ENCODE assay signal across 8 cellular contexts in genomic region chr10:61733358-61733940, GRCh38.
DNase-seq lines count a peak whose midpoint lies in the region; ATAC-seq and TF ChIP-seq lines count a peak whose summit lies in the region.

No MANE protein-coding gene starts in this region.

- no peaks in the 10 kb centered on the region for H3K4me1 ChIP-seq in mesenchymal stem cell (ENCODE audit: control insufficient read depth, insufficient read depth, low read depth, low read length)

- no peak overlapping the region for H3K18ac ChIP-seq in mesenchymal stem cell (ENCODE audit: low read depth in 1 of 2, low read length in 2 of 2)

- no peak overlapping the region for H2AFZ ChIP-seq in mesenchymal stem cell (ENCODE audit: low read depth, low read length)

- peak; percentile 30 for DNase-seq in Caki2 (ENCODE audit: low read depth)
- DNase-seq in GM20000 (ENCODE audit: low spot score) = peak; percentile 9
- peak; percentile 58 for DNase-seq in NCI-H774 (lab: John Stamatoyannopoulos, UW)
- DNase-seq in chondrocyte (ENCODE audit: low spot score) = no peak
- DNase-seq in mesenchymal stem cell = peak; percentile 59
- DNase-seq in NCI-H1048 (lab: John Stamatoyannopoulos, UW) = no peak
- no peak for DNase-seq in NCI-H2107 (lab: John Stamatoyannopoulos, UW)

- no peak overlapping the region for H3K23ac ChIP-seq in mesenchymal stem cell (ENCODE audit: low read length in 2 of 2)

- in situ Hi-C loops in Caki2 (cut with HindIII; ENCODE audit: low pct_unique_long_range_greater_than_20kb, low sequenced_read_pairs) = no loop called here

- no peaks in the 10 kb centered on the region for H3K4me1 Mint-ChIP-seq in chondrocyte (ENCODE audit: low read depth)

- H3K14ac ChIP-seq in mesenchymal stem cell (ENCODE audit: low read length in 2 of 2) = no peak overlapping the region

- no peak overlapping the region for H2BK5ac ChIP-seq in mesenchymal stem cell (ENCODE audit: low read depth, low read length, poor library complexity, severe bottlenecking)

- no peaks in the 10 kb centered on the region for H3K27me3 Mint-ChIP-seq in chondrocyte (ENCODE audit: low read depth)

- H2BK120ac ChIP-seq in mesenchymal stem cell (ENCODE audit: low read depth, low read length) = no peak overlapping the region

- peaks cover 4% of the 10 kb centered on the region for H3K36me3 Mint-ChIP-seq in chondrocyte (ENCODE audit: low read depth)

- H3K4me3 Mint-ChIP-seq in chondrocyte (ENCODE audit: unreplicated experiment) = no peak overlapping the region

- H3K9me3 ChIP-seq in mesenchymal stem cell (ENCODE audit: control insufficient read depth, low read length) = no peaks in the 10 kb centered on the region

- H2BK15ac ChIP-seq in mesenchymal stem cell (ENCODE audit: low read depth, poor library complexity, severe bottlenecking) = no peak overlapping the region

- H2BK12ac ChIP-seq in mesenchymal stem cell (ENCODE audit: low read length in 2 of 2) = no peak overlapping the region

- H3K4me3 ChIP-seq in mesenchymal stem cell (ENCODE audit: insufficient read depth in 1 of 2, low read depth in 1 of 2, low read length in 2 of 2) = no peak overlapping the region

- H3K36me3 ChIP-seq in mesenchymal stem cell (ENCODE audit: control insufficient read depth in 1 of 2, insufficient read depth in 2 of 2, low read depth in 1 of 2, low read length in 2 of 2) = no peaks in the 10 kb centered on the region

- no peak overlapping the region for H3K4ac ChIP-seq in mesenchymal stem cell (ENCODE audit: low read depth in 1 of 2, low read length in 2 of 2)

- no peak overlapping the region for H3K27ac Mint-ChIP-seq in chondrocyte (ENCODE audit: unreplicated experiment)

- peaks cover 15% of the 10 kb centered on the region for H3K9me3 Mint-ChIP-seq in chondrocyte (ENCODE audit: low read depth)

- H4K8ac ChIP-seq in mesenchymal stem cell (ENCODE audit: low read length) = no peak overlapping the region

- H3K79me1 ChIP-seq in mesenchymal stem cell (replicated peaks; ENCODE audit: low read length, poor library complexity, severe bottlenecking) = no peaks in the 10 kb centered on the region

- WGBS in mesenchymal stem cell = no CpG with 5 or more reads among the region's 1 CpG

- H3K9ac ChIP-seq in mesenchymal stem cell (ENCODE audit: low read length) = no peak overlapping the region

- ATAC-seq in GM21423 (IDR thresholded peaks at IDR 0.05; ENCODE audit: unreplicated experiment) = no peak

- H3K27me3 ChIP-seq in mesenchymal stem cell (ENCODE audit: control insufficient read depth in 1 of 2, insufficient read depth in 1 of 2, low read length in 2 of 2) = no peaks in the 10 kb centered on the region

- TF ChIP-seq CTCF in GM20000 (IDR thresholded peaks at IDR 0.05; ENCODE audit: extremely low read depth, missing control alignments) = peak; percentile 32
- TF ChIP-seq CTCF in chondrocyte (IDR thresholded peaks at IDR 0.05) = peak; percentile 94

- no peak overlapping the region for H3K4me2 ChIP-seq in mesenchymal stem cell (ENCODE audit: low read length, poor library complexity, severe bottlenecking)

- H3K27ac ChIP-seq in mesenchymal stem cell (ENCODE audit: low read length, poor library complexity, severe bottlenecking) = no peak overlapping the region

- H2AK5ac ChIP-seq in mesenchymal stem cell (ENCODE audit: low read length, severe bottlenecking) = no peak overlapping the region

- H4K91ac ChIP-seq in mesenchymal stem cell (ENCODE audit: low read length) = no peak overlapping the region

Comparison
In these comparisons a context has a peak if more than half of its experiments do, and no peak if none do; other contexts are left out.
1. DNase-seq: peak in Caki2 (single experiment), GM20000 (single experiment), NCI-H774 (single experiment) and mesenchymal stem cell (single experiment); none in chondrocyte (single experiment), NCI-H1048 (single experiment) and NCI-H2107 (single experiment).